8 cellular contexts compared by ENCODE assay signal in genomic region chr1:52057245-52057644, GRCh38. TPM values are rescaled to one million over a fixed set of nuclear protein-coding genes. Genes with fewer than 3 reads are reported as not detected.
DNase-seq lines count a peak whose midpoint lies in the region; ATAC-seq and TF ChIP-seq lines count a peak whose summit lies in the region.

No MANE protein-coding gene starts in this region.

- H3K36me3 ChIP-seq in left lung = peaks cover 0 to 26% of the 10 kb centered on the region in 2 donors
- H3K36me3 ChIP-seq in transverse colon = peaks cover 0 to 15% (median 4%) of the 10 kb centered on the region in 4 donors

- H3K4me3 Mint-ChIP-seq in activated T-cell treated with anti-CD3 and anti-CD28 coated beads, Interleukin-2, amount 50 U/mL, for 72 hours = peak overlapping the region; percentile 95 to 99
- peak overlapping the region; percentile 99 for H3K4me3 Mint-ChIP-seq in activated naive CD8-positive, alpha-beta T cell

- no peak for TF ChIP-seq CTCF in left lung (IDR thresholded peaks at IDR 0.05)
- no peak for TF ChIP-seq CTCF in transverse colon (IDR thresholded peaks at IDR 0.05)

- WGBS in transverse colon (ENCODE audit: low coverage in 1 of 2), 2 donors = 8 to 20% methylated on average over 1 of the region's 1 CpG

- no peak for DNase-seq in activated T-cell treated with anti-CD3 and anti-CD28 coated beads, Interleukin-2, amount 50 U/mL, for 72 hours
- no peak for DNase-seq in activated T-cell treated with anti-CD3 and anti-CD28 coated beads, Interleukin-2, amount 50 U/mL, for 1 hour
- DNase-seq in left lung (no peak), transverse colon (no peak), NOMO-1 (lab: John Stamatoyannopoulos, UW; ENCODE audit: unreplicated experiment in 2 of 2) (no peak)

- no peaks in the 10 kb centered on the region for H3K9me3 Mint-ChIP-seq in activated T-cell treated with anti-CD3 and anti-CD28 coated beads, Interleukin-2, amount 50 U/mL, for 72 hours
- H3K9me3 Mint-ChIP-seq in activated naive CD8-positive, alpha-beta T cell (ENCODE audit: low read depth) = no peaks in the 10 kb centered on the region

- H3K27ac ChIP-seq in left lung = peak overlapping the region; percentile 90 to 96
- peak overlapping the region; percentile 90 to 93 (median 92) for H3K27ac ChIP-seq in transverse colon

- no peak for ATAC-seq in activated T-cell treated with anti-CD3 and anti-CD28 coated beads, Interleukin-2, amount 50 U/mL, for 72 hours (replicated peaks in 1 of 2)
- no peak for ATAC-seq in left lung
- ATAC-seq in GM19351 (IDR thresholded peaks at IDR 0.05; ENCODE audit: unreplicated experiment) = no peak
- no peak for ATAC-seq in HG03457 (IDR thresholded peaks at IDR 0.05; ENCODE audit: unreplicated experiment)

- H3K36me3 Mint-ChIP-seq in activated T-cell treated with anti-CD3 and anti-CD28 coated beads, Interleukin-2, amount 50 U/mL, for 72 hours (ENCODE audit: insufficient read depth in 2 of 2) = peaks cover 10 to 27% of the 10 kb centered on the region in 2 donors
- H3K36me3 Mint-ChIP-seq in activated naive CD8-positive, alpha-beta T cell = peaks cover 9% of the 10 kb centered on the region

- in situ Hi-C loops in transverse colon (cut with MboI; ENCODE audit: low pct_ligation_motif_present in 1 of 4, low pct_unique_long_range_greater_than_20kb in 1 of 4, low sequenced_read_pairs in 3 of 4) = no loop called here

- H3K27me3 ChIP-seq in left lung = no peaks in the 10 kb centered on the region
- no peaks in the 10 kb centered on the region for H3K27me3 ChIP-seq in transverse colon

- H3K4me3 ChIP-seq in left lung = peak overlapping the region; percentile 97 to 99
- peak overlapping the region in 3 of 4 donors; percentile 87 to 98 (median 89) for H3K4me3 ChIP-seq in transverse colon

- H3K27me3 Mint-ChIP-seq in activated T-cell treated with anti-CD3 and anti-CD28 coated beads, Interleukin-2, amount 50 U/mL, for 72 hours (ENCODE audit: low read depth) = no peaks in the 10 kb centered on the region
- no peaks in the 10 kb centered on the region for H3K27me3 Mint-ChIP-seq in activated naive CD8-positive, alpha-beta T cell

- no peaks in the 10 kb centered on the region for H3K9me3 ChIP-seq in left lung
- no peaks in the 10 kb centered on the region for H3K9me3 ChIP-seq in transverse colon

- intact Hi-C loops in left lung (cut with DNase I) (no loop called here), transverse colon (cut with DNase I; ENCODE audit: low total_unique reads) (no loop called here)

- no peak for TF ChIP-seq EP300 in transverse colon (IDR thresholded peaks at IDR 0.05; ENCODE audit: low read depth)

- H3K4me1 ChIP-seq in left lung = peaks cover 24 to 56% of the 10 kb centered on the region in 2 donors
- peaks cover 9 to 47% (median 37%) of the 10 kb centered on the region in 4 donors for H3K4me1 ChIP-seq in transverse colon

- H3K27ac Mint-ChIP-seq in activated T-cell treated with anti-CD3 and anti-CD28 coated beads, Interleukin-2, amount 50 U/mL, for 72 hours = peak overlapping the region; percentile 87
- peak overlapping the region; percentile 98 for H3K27ac Mint-ChIP-seq in activated naive CD8-positive, alpha-beta T cell

- no peak for TF ChIP-seq POLR2A in transverse colon (IDR thresholded peaks at IDR 0.05)

- H3K4me1 Mint-ChIP-seq in activated T-cell treated with anti-CD3 and anti-CD28 coated beads, Interleukin-2, amount 50 U/mL, for 72 hours (ENCODE audit: low read depth) = peaks cover 54% of the 10 kb centered on the region
- H3K4me1 Mint-ChIP-seq in activated naive CD8-positive, alpha-beta T cell (ENCODE audit: low read depth) = peaks cover 55% of the 10 kb centered on the region

RNA-seq across cellular contexts. Expression of gene BTF3L4, which starts 1.1 kb away (rescaled TPM):
- 10 to 100 TPM; 28.3 to 32.3 TPM for total RNA-seq in activated T-cell treated with anti-CD3 and anti-CD28 coated beads, Interleukin-2, amount 50 U/mL, for 72 hours
- total RNA-seq in left lung (10 to 100 TPM; 35.6 to 45.5 TPM), transverse colon (10 to 100 TPM in 3 of 4 donors, 1 to 10 TPM in 1; 5.2 to 32.1 (median 14.2) TPM)

RNA-seq across cellular contexts. Expression of gene TXNDC12, which starts 2.3 kb away (rescaled TPM):
- total RNA-seq in activated T-cell treated with anti-CD3 and anti-CD28 coated beads, Interleukin-2, amount 50 U/mL, for 72 hours = 10 to 100 TPM; 50.5 to 54.2 TPM
- 10 to 100 TPM; 43.5 to 52.3 TPM for total RNA-seq in left lung
- 100 to 1,000 TPM in 1 of 4 donors, 10 to 100 TPM in 3; 31.4 to 103 (median 35.0) TPM for total RNA-seq in transverse colon

RNA-seq across cellular contexts. Expression of gene KTI12, which starts 23.6 kb away (rescaled TPM):
- 10 to 100 TPM; 10.7 to 12.9 TPM for total RNA-seq in activated T-cell treated with anti-CD3 and anti-CD28 coated beads, Interleukin-2, amount 50 U/mL, for 72 hours
- 1 to 10 TPM; 7.2 to 8.6 TPM for total RNA-seq in left lung
- 1 to 10 TPM in 3 of 4 donors, not detected in 1; 1.8 to 7.9 (median 7.3) TPM for total RNA-seq in transverse colon
